ENCODE assay signal across 31 cellular contexts in the genomic region with DNA sequence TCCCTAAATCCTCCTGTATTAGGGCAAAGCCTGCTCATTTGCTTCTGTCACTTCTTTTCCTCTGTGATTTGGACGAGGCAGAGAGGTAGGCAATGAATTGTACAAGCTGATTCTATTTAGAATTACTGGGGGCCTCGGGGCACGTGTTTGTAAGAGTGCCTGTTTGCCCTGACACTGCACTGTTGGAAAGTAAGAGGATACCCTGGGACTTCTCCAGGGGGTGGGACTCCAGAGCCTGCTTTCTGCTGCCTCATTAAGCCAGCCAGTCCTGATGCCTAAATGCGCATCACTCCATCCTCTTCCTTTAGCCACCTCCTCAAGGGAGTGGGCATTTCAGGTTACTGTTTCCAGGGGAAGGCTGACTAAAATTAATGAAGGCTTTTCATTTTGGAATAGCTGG.
DNase-seq lines count a peak whose midpoint lies in the region; ATAC-seq and TF ChIP-seq lines count a peak whose summit lies in the region.
"Had no signal": no experiment of that assay in that cellular context is flagged by ENCODE, and none has a peak within 500 bp of the region (broad histone marks: within the 10 kb centered on the region; RNA-seq: fewer than 3 reads in every experiment).

No MANE protein-coding gene starts in this region.

- no peak for TF ChIP-seq CTCF in nephron (IDR thresholded peaks at IDR 0.05; ENCODE audit: unreplicated experiment in 3 of 3)
- TF ChIP-seq CTCF in CD14-positive monocyte (IDR thresholded peaks at IDR 0.05), result no peak
- TF ChIP-seq CTCF in GM13977 (IDR thresholded peaks at IDR 0.05; ENCODE audit: extremely low read depth, insufficient read depth, missing control alignments), result no peak

- H3K4me1 ChIP-seq in NT2/D1 (ENCODE audit: insufficient read depth, insufficient read length), result no peaks in the 10 kb centered on the region
- H3K4me1 ChIP-seq: body of pancreas, gastroesophageal sphincter, HAP-1, right lobe of liver, thyroid gland had no signal

- no peaks in the 10 kb centered on the region for H3K27me3 ChIP-seq in NT2/D1 (ENCODE audit: insufficient read depth, insufficient read length)
- H3K27me3 ChIP-seq: body of pancreas, gastroesophageal sphincter, hepatocyte, right lobe of liver, thyroid gland, vagina had no signal

- H3K9ac ChIP-seq in NT2/D1 (ENCODE audit: insufficient read length, low read depth), result no peak overlapping the region

- peak overlapping the region; percentile 45 to 59 (median 55) for H3K27ac Mint-ChIP-seq in nephron
- peak overlapping the region in 1 of 7 donors; percentile 91 for H3K27ac Mint-ChIP-seq in CD14-positive monocyte
- H3K27ac Mint-ChIP-seq: activated CD4-positive, alpha-beta memory T cell treated with anti-CD3 and anti-CD28 coated beads for 36 hours; CD8-positive, alpha-beta T cell; stimulated activated naive CD8-positive, alpha-beta T cell treated with anti-CD3 and anti-CD28 coated beads, Interleukin-15, amount 100 ng/mL, for 72 hours; T-helper 2 cell treated with Interferon-gamma antibody and Interleukin-4, amounts not matched to agents 5 μg/mL and 100 μg/mL, for 36 hours had no signal

- H3K36me3 Mint-ChIP-seq in nephron (ENCODE audit: low read depth), result no peaks in the 10 kb centered on the region
- no peaks in the 10 kb centered on the region for H3K36me3 Mint-ChIP-seq in CD14-positive monocyte
- H3K36me3 Mint-ChIP-seq: activated CD4-positive, alpha-beta memory T cell treated with anti-CD3 and anti-CD28 coated beads for 36 hours; CD8-positive, alpha-beta T cell had no signal

- H3K9me3 Mint-ChIP-seq in nephron (no peaks in the 10 kb centered on the region), CD14-positive monocyte (peaks cover 0 to 2% (median 0%) of the 10 kb centered on the region in 7 donors)
- H3K9me3 Mint-ChIP-seq: activated CD4-positive, alpha-beta memory T cell treated with anti-CD3 and anti-CD28 coated beads for 36 hours; CD8-positive, alpha-beta T cell; stimulated activated naive CD8-positive, alpha-beta T cell treated with anti-CD3 and anti-CD28 coated beads, Interleukin-15, amount 100 ng/mL, for 72 hours; T-helper 2 cell treated with Interferon-gamma antibody and Interleukin-4, amounts not matched to agents 5 μg/mL and 100 μg/mL, for 36 hours had no signal

- H3K4me1 Mint-ChIP-seq in nephron, result peaks cover 33% of the 10 kb centered on the region
- H3K4me1 Mint-ChIP-seq in CD14-positive monocyte, result peaks cover 23% of the 10 kb centered on the region
- H3K4me1 Mint-ChIP-seq: stimulated activated naive CD8-positive, alpha-beta T cell treated with anti-CD3 and anti-CD28 coated beads, Interleukin-15, amount 100 ng/mL, for 72 hours had no signal

- H3K9me3 ChIP-seq in NT2/D1 (ENCODE audit: insufficient read depth, low read length), result no peaks in the 10 kb centered on the region
- H3K9me3 ChIP-seq: body of pancreas, gastroesophageal sphincter, HAP-1, right lobe of liver, thyroid gland, vagina had no signal

- ATAC-seq in GM21576 (IDR thresholded peaks at IDR 0.05; ENCODE audit: unreplicated experiment), result no peak
- ATAC-seq: body of pancreas; CD8-positive, alpha-beta T cell; gastroesophageal sphincter; GM12878; left cardiac atrium; Panc1; right lobe of liver; stimulated activated naive CD8-positive, alpha-beta T cell treated with anti-CD3 and anti-CD28 coated beads, Interleukin-15, amount 100 ng/mL, for 72 hours had no signal

- no peak overlapping the region for H3K4me3 ChIP-seq in NT2/D1 (ENCODE audit: insufficient read length, low read depth)
- H3K4me3 ChIP-seq: body of pancreas, gastroesophageal sphincter, GM12878, HAP-1, hepatocyte, right lobe of liver, thyroid gland, vagina had no signal

- no peak overlapping the region for H3K4me3 Mint-ChIP-seq in nephron
- no peak overlapping the region for H3K4me3 Mint-ChIP-seq in CD14-positive monocyte
- H3K4me3 Mint-ChIP-seq: activated CD4-positive, alpha-beta memory T cell treated with anti-CD3 and anti-CD28 coated beads for 36 hours; CD8-positive, alpha-beta T cell; stimulated activated naive CD8-positive, alpha-beta T cell treated with anti-CD3 and anti-CD28 coated beads, Interleukin-15, amount 100 ng/mL, for 72 hours; T-helper 2 cell treated with Interferon-gamma antibody and Interleukin-4, amounts not matched to agents 5 μg/mL and 100 μg/mL, for 36 hours had no signal

- in situ Hi-C loops in GM13977 (cut with MboI; ENCODE audit: low pct_unique_long_range_greater_than_20kb, low sequenced_read_pairs, unreplicated experiment), result no loop called here

- intact Hi-C loops in CD14-positive monocyte (cut with micrococcal nuclease), result no loop called here

- peak; percentile 22 for DNase-seq in Daoy (ENCODE audit: low read depth)
- DNase-seq in NT2/D1 (ENCODE audit: low read depth, low spot score), result peak; percentile 25
- DNase-seq in ecto neural progenitor cell (ENCODE audit: low spot score), result peak; percentile 44
- no peak for DNase-seq in HCEC 1CT
- DNase-seq in CD14-positive monocyte (ENCODE audit: low spot score), result no peak
- DNase-seq in GM13977 (ENCODE audit: low spot score), result no peak
- DNase-seq: activated CD4-positive, alpha-beta memory T cell treated with anti-CD3 and anti-CD28 coated beads for 36 hours; activated CD4-positive, alpha-beta T cell treated with anti-CD3 and anti-CD28 coated beads for 1 hour; activated CD8-positive, alpha-beta memory T cell treated with anti-CD3 and anti-CD28 coated beads, Interleukin-2, amount 50 U/mL, for 4 hours; activated naive CD4-positive, alpha-beta T cell treated with Interleukin-2 at 50 U/mL for 16 hours; body of pancreas; CD8-positive, alpha-beta T cell; cerebellar nuclear complex; KBM-7; left cardiac atrium; NCI-H1092 treated with DMSO at 0.1 percent for 48 hours; NCI-H1694 treated with DMSO at 0.1 percent for 48 hours; NCI-H510A treated with DMSO at 0.1 percent for 48 hours; right lobe of liver; SIG-M5; stimulated activated naive CD8-positive, alpha-beta T cell treated with anti-CD3 and anti-CD28 coated beads, Interleukin-15, amount 100 ng/mL, for 72 hours; thyroid gland had no signal

- H3K36me3 ChIP-seq in NT2/D1 (ENCODE audit: insufficient read depth, insufficient read length, low read length), result no peaks in the 10 kb centered on the region
- H3K36me3 ChIP-seq: gastroesophageal sphincter, HAP-1, right lobe of liver, thyroid gland, vagina had no signal

- H3K27me3 Mint-ChIP-seq in nephron (ENCODE audit: low read depth) (peaks cover 19% of the 10 kb centered on the region), CD14-positive monocyte (ENCODE audit: low read depth in 3 of 3) (peaks cover 0 to 5% (median 2%) of the 10 kb centered on the region in 3 donors)
- H3K27me3 Mint-ChIP-seq: activated CD4-positive, alpha-beta memory T cell treated with anti-CD3 and anti-CD28 coated beads for 36 hours; stimulated activated naive CD8-positive, alpha-beta T cell treated with anti-CD3 and anti-CD28 coated beads, Interleukin-15, amount 100 ng/mL, for 72 hours had no signal

Comparison
In these comparisons a context has a peak if more than half of its experiments do, and no peak if none do; other contexts are left out.
1. DNase-seq: peak in Daoy (single experiment), NT2/D1 (single experiment) and ecto neural progenitor cell (single experiment); none in HCEC 1CT (single experiment), CD14-positive monocyte (single experiment) and GM13977 (single experiment).